17 cellular contexts compared by ENCODE assay signal in the genomic region with DNA sequence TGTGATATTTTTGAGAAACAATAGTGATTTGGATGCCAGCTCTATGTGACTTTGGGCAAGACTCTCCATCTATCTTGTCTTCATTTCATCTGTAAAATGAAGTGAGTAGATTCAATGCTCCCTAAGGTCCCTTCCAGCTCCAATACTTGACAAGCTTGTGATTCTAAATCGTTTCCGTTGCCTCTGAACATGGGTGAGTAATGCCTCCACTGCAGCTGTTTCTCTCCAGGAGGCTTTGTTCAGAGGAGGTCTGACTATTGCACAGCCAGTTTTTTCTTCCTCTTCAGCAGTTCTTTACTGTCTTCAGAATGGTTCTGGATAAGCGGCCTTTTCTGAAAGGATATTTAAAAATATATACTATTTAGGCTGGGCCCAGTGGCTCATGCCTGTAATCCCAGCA.
"Had no signal": no experiment of that assay in that cellular context is flagged by ENCODE, and none has a peak within 500 bp of the region (broad histone marks: within the 10 kb centered on the region; RNA-seq: fewer than 3 reads in every experiment).

No MANE protein-coding gene starts in this region.

- H3K4me2 ChIP-seq: hepatocyte had no signal

- H3K4me1 ChIP-seq: thyroid gland had no signal

- H3K4me3 ChIP-seq: hepatocyte, mucosa of descending colon, thyroid gland had no signal

- ATAC-seq: activated CD4-positive, CD25-positive, alpha-beta regulatory T cell treated with anti-CD3 and anti-CD28 coated beads, Interleukin-2, amount 50 U/mL, for 24 hours; left lobe of liver; mucosa of descending colon; naive thymus-derived CD8-positive, alpha-beta T cell; stimulated activated naive B cell treated with anti-CD40 and anti-IgM and Interleukin-4, amounts not matched to agents 10 μg/mL and 1 μg/mL and 100 μg/mL, for 72 hours had no signal

- H3K9me3 ChIP-seq: mucosa of descending colon, thyroid gland had no signal

- H3K27me3 Mint-ChIP-seq: naive thymus-derived CD8-positive, alpha-beta T cell; stimulated activated naive B cell treated with anti-CD40 and anti-IgM and Interleukin-4, amounts not matched to agents 10 μg/mL and 1 μg/mL and 100 μg/mL, for 72 hours had no signal

- H3K27ac Mint-ChIP-seq: stimulated activated naive B cell treated with anti-CD40 and anti-IgM and Interleukin-4, amounts not matched to agents 10 μg/mL and 1 μg/mL and 100 μg/mL, for 72 hours; T-helper 2 cell treated with Interferon-gamma antibody and Interleukin-4, amounts not matched to agents 5 μg/mL and 100 μg/mL, for 36 hours had no signal

- H3K27ac ChIP-seq: hepatocyte, parathyroid adenoma, thyroid gland had no signal

- DNase-seq: activated naive CD4-positive, alpha-beta T cell treated with Interleukin-2 at 50 U/mL for 16 hours; activated T-cell treated with anti-CD3 and anti-CD28 coated beads for 4 hours; aorta; mucosa of descending colon; naive thymus-derived CD8-positive, alpha-beta T cell; stimulated activated CD4-positive, alpha-beta T cell treated with anti-CD3 and anti-CD28 coated beads, Interleukin-2, amount 100 ng/mL, for 48 hours; stimulated activated naive B cell treated with anti-CD40 and anti-IgM and Interleukin-4, amounts not matched to agents 10 μg/mL and 1 μg/mL and 100 μg/mL, for 72 hours; thyroid gland had no signal

- FAIRE-seq: colon, endometrium, keratinocyte, urothelium cell line had no signal

- H3K4me3 Mint-ChIP-seq: naive thymus-derived CD8-positive, alpha-beta T cell; stimulated activated naive B cell treated with anti-CD40 and anti-IgM and Interleukin-4, amounts not matched to agents 10 μg/mL and 1 μg/mL and 100 μg/mL, for 72 hours; T-helper 2 cell treated with Interferon-gamma antibody and Interleukin-4, amounts not matched to agents 5 μg/mL and 100 μg/mL, for 36 hours had no signal

- H3K4me1 Mint-ChIP-seq: stimulated activated naive B cell treated with anti-CD40 and anti-IgM and Interleukin-4, amounts not matched to agents 10 μg/mL and 1 μg/mL and 100 μg/mL, for 72 hours had no signal
